In genomic region chr22:43187171-43188099, GRCh38 we compare ENCODE assay signal across 8 cellular contexts. TPM values are rescaled to one million over a fixed set of nuclear protein-coding genes. Genes with fewer than 3 reads are reported as not detected.
DNase-seq lines count a peak whose midpoint lies in the region; ATAC-seq and FAIRE-seq lines count a peak whose summit lies in the region.

No MANE protein-coding gene starts in this region.

- peak overlapping the region; percentile 86 for H3K4me2 ChIP-seq in BLaER1

- peaks cover 32% of the 10 kb centered on the region for H3K4me1 ChIP-seq in BLaER1

- FAIRE-seq in GM19239 (lab: Jason Lieb, UNC): peak; percentile 99

- peaks cover 11% of the 10 kb centered on the region for H3K9me3 ChIP-seq in BLaER1

- peak; percentile 87 for ATAC-seq in HG03439 (IDR thresholded peaks at IDR 0.05; ENCODE audit: unreplicated experiment)

- H3K27me3 ChIP-seq in BLaER1: no peaks in the 10 kb centered on the region

- H3K9ac ChIP-seq in BLaER1: peak overlapping the region; percentile 69; the same call in 1 of the 2 replicates

- peaks cover 22% of the 10 kb centered on the region for H3K36me3 ChIP-seq in BLaER1

- H4K20me1 ChIP-seq in BLaER1: peaks cover 35% of the 10 kb centered on the region

- H3K27ac ChIP-seq in BLaER1: peak overlapping the region; percentile 83

- DNase-seq in GM19239 (ENCODE audit: insufficient read length, low spot score) (peak; percentile 97), NCI-H460 (ENCODE audit: extremely low read depth, low read depth) (peak; percentile 88), cerebellum (ENCODE audit: low spot score) (peak; percentile 96), kidney tubule cell (ENCODE audit: low spot score) (peak; percentile 96)
- DNase-seq in activated CD4-positive, alpha-beta T cell treated with anti-CD3 and anti-CD28 coated beads for 1 hour: peak; percentile 94
- peak; percentile 92 to 96 for DNase-seq in stimulated activated CD4-positive, alpha-beta T cell treated with anti-CD3 and anti-CD28 coated beads, Interleukin-15, amount 100 ng/mL, for 48 hours (ENCODE audit: low read depth in 2 of 2)

- H3K4me3 ChIP-seq in BLaER1: peak overlapping the region; percentile 88

RNA-seq across cellular contexts. Expression of gene TTLL12, which starts 0.5 kb away (rescaled TPM):
- 57.1 and 63.7 TPM in 2 replicates for total RNA-seq in NCI-H460 (2014; rRNA removed; shearing (Covaris generic))
- polyA plus RNA-seq in NCI-H460 (2014; cell fraction: nucleus; rRNA removed): 89.0 and 94.5 TPM in 2 replicates
- 17.7 TPM for total RNA-seq in cerebellum

RNA-seq across cellular contexts. Expression of gene TSPO, which starts 36.1 kb away (rescaled TPM):
- total RNA-seq in NCI-H460 (2014; rRNA removed; shearing (Covaris generic)): 146 and 183 TPM in 2 replicates
- 516 and 653 TPM in 2 replicates for polyA plus RNA-seq in NCI-H460 (2014; cell fraction: nucleus; rRNA removed)
- 18.4 TPM for total RNA-seq in cerebellum

RNA-seq across cellular contexts. Expression of gene MCAT, which starts 44.2 kb away (rescaled TPM):
- total RNA-seq in NCI-H460 (2014; rRNA removed; shearing (Covaris generic)): 13.3 and 15.0 TPM in 2 replicates
- polyA plus RNA-seq in NCI-H460 (2014; cell fraction: nucleus; rRNA removed): 31.9 and 43.4 TPM in 2 replicates
- 16.9 TPM for total RNA-seq in cerebellum

Comparison
In these comparisons a context has a peak if more than half of its experiments do, and no peak if none do; other contexts are left out.
1. Peak in every context shown above with its lines: DNase-seq, ATAC-seq, H3K4me3 ChIP-seq and H3K27ac ChIP-seq.